Comparison of ENCODE assay signal across 1 cellular context in the genomic region with DNA sequence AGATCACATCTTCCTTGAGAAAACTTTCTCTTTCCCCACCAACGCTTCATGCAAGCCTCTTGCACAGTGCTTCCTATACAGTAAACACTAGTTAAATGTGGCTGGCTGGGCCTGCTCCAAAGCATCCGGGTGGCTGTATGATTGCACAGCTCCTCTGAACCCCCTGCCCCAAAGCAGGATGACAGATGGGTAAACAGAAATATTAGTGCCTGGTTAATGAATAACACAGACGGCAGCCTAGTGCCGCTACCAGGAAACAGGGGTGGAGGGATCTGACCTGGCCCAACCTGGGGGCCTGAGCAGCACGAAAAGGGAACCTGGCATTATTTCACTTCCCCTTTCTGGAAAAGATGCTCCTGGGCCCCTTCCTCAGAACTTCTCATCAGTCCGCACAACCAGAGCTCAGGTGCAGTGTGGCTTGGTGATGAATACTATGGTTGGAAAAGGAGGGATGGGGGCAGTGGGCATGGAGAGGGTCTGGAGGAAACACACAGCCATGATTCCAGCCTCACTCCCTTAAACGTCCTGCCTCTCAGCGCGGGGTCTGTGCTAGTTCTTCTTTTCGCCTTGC.
TF ChIP-seq lines count a peak whose summit lies in the region.

No MANE protein-coding gene starts in this region.

TF ChIP-seq in HepG2, 621 proteins besides CTCF, POLR2A, EP300 and RAD21 (continued from another document and continues in another):
- peak; percentile 94 for TF ChIP-seq PAXIP1 (CRISPR knock-in tag; conservative IDR thresholded peaks at IDR 0.05)
- peak; percentile 59; the same call in 1 of the 2 replicates for TF ChIP-seq BORCS8-MEF2B (CRISPR knock-in tag; IDR thresholded peaks at IDR 0.05)
- TF ChIP-seq FOXK1 (CRISPR knock-in tag; IDR thresholded peaks at IDR 0.05; ENCODE audit: borderline replicate concordance, low read depth) = peak; percentile 66; the same call in 1 of the 2 replicates
- TF ChIP-seq GZF1 (CRISPR knock-in tag; IDR thresholded peaks at IDR 0.05) = no peak
- TF ChIP-seq HNF4G (IDR thresholded peaks at IDR 0.05; ENCODE audit: borderline replicate concordance, low read depth, low read length) = no peak
- peak; percentile 13; the same call in 1 of the 2 replicates for TF ChIP-seq HNF4G (CRISPR knock-in tag; IDR thresholded peaks at IDR 0.05; ENCODE audit: borderline replicate concordance, low read depth)
- TF ChIP-seq, protein P1, sequence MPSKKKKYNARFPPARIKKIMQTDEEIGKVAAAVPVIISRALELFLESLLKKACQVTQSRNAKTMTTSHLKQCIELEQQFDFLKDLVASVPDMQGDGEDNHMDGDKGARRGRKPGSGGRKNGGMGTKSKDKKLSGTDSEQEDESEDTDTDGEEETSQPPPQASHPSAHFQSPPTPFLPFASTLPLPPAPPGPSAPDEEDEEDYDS (CRISPR knock-in tag; IDR thresholded peaks at IDR 0.05) = peak; percentile 61; the same call in 1 of the 2 replicates
- TF ChIP-seq ZNF367 (CRISPR knock-in tag; IDR thresholded peaks at IDR 0.05; ENCODE audit: borderline replicate concordance) = no peak
- peak; percentile 100 for TF ChIP-seq HNF1B (CRISPR knock-in tag; IDR thresholded peaks at IDR 0.05)
- TF ChIP-seq HOXD1 (CRISPR knock-in tag; IDR thresholded peaks at IDR 0.05) = 0 out of 2 replicates have a peak, but pooled peaks have one; percentile 17
- TF ChIP-seq E2F2 (CRISPR knock-in tag; IDR thresholded peaks at IDR 0.05; ENCODE audit: borderline replicate concordance) = no peak
- no peak for TF ChIP-seq ZKSCAN1 (IDR thresholded peaks at IDR 0.05; ENCODE audit: low read length)
- TF ChIP-seq REST (IDR thresholded peaks at IDR 0.05; ENCODE audit: borderline replicate concordance in 1 of 2, low read depth in 1 of 2, low read length in 2 of 2) = no peak; a peak in 1 of 4 replicates
- TF ChIP-seq ZNF234 (CRISPR knock-in tag; conservative IDR thresholded peaks at IDR 0.05) = no peak
- TF ChIP-seq ZSCAN29 (CRISPR knock-in tag; conservative IDR thresholded peaks at IDR 0.05) = peak; percentile 78; the same call in 1 of the 2 replicates
- TF ChIP-seq, protein P2, sequence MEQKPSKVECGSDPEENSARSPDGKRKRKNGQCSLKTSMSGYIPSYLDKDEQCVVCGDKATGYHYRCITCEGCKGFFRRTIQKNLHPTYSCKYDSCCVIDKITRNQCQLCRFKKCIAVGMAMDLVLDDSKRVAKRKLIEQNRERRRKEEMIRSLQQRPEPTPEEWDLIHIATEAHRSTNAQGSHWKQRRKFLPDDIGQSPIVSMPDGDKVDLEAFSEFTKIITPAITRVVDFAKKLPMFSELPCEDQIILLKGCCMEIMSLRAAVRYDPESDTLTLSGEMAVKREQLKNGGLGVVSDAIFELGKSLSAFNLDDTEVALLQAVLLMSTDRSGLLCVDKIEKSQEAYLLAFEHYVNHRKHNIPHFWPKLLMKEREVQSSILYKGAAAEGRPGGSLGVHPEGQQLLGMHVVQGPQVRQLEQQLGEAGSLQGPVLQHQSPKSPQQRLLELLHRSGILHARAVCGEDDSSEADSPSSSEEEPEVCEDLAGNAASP (CRISPR knock-in tag; IDR thresholded peaks at IDR 0.05; ENCODE audit: borderline replicate concordance) = peak; percentile 85; the same call in 1 of the 2 replicates
- no peak for TF ChIP-seq ZNF12 (CRISPR knock-in tag; IDR thresholded peaks at IDR 0.05)
- no peak for TF ChIP-seq NCOA5 (CRISPR knock-in tag; IDR thresholded peaks at IDR 0.05)
- no peak for TF ChIP-seq ATAD3A (CRISPR knock-in tag; IDR thresholded peaks at IDR 0.05)
- peak; percentile 93 for TF ChIP-seq ZNF121 (CRISPR knock-in tag; IDR thresholded peaks at IDR 0.05)
- TF ChIP-seq BCLAF1 (IDR thresholded peaks at IDR 0.05) = no peak
- TF ChIP-seq ZBTB49 (CRISPR knock-in tag; IDR thresholded peaks at IDR 0.05; ENCODE audit: borderline replicate concordance) = no peak
- TF ChIP-seq WIZ (CRISPR knock-in tag; IDR thresholded peaks at IDR 0.05) = no peak
- peak; percentile 76 for TF ChIP-seq ELF1 (CRISPR knock-in tag; IDR thresholded peaks at IDR 0.05)
- TF ChIP-seq, protein P3, sequence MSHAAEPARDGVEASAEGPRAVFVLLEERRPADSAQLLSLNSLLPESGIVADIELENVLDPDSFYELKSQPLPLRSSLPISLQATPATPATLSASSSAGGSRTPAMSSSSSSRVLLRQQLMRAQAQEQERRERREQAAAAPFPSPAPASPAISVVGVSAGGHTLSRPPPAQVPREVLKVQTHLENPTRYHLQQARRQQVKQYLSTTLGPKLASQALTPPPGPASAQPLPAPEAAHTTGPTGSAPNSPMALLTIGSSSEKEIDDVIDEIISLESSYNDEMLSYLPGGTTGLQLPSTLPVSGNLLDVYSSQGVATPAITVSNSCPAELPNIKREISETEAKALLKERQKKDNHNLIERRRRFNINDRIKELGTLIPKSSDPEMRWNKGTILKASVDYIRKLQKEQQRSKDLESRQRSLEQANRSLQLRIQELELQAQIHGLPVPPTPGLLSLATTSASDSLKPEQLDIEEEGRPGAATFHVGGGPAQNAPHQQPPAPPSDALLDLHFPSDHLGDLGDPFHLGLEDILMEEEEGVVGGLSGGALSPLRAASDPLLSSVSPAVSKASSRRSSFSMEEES (CRISPR knock-in tag; IDR thresholded peaks at IDR 0.05) = peak; percentile 59; the same call in 1 of the 2 replicates
- no peak for TF ChIP-seq ZNF337 (CRISPR knock-in tag; IDR thresholded peaks at IDR 0.05; ENCODE audit: borderline replicate concordance, low read depth)
- peak; percentile 85 for TF ChIP-seq GATAD2A (CRISPR knock-in tag; IDR thresholded peaks at IDR 0.05)
- TF ChIP-seq SALL2 (CRISPR knock-in tag; IDR thresholded peaks at IDR 0.05) = 0 out of 2 replicates have a peak, but pooled peaks have one; percentile 50
- TF ChIP-seq TSC22D2 (CRISPR knock-in tag; IDR thresholded peaks at IDR 0.05; ENCODE audit: borderline replicate concordance) = no peak
- no peak for TF ChIP-seq NR3C1 (CRISPR knock-in tag; IDR thresholded peaks at IDR 0.05)
- TF ChIP-seq, protein P4, sequence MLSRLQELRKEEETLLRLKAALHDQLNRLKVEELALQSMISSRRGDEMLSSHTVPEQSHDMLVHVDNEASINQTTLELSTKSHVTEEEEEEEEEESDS (CRISPR knock-in tag; IDR thresholded peaks at IDR 0.05; ENCODE audit: borderline replicate concordance) = no peak
- TF ChIP-seq, protein P5, sequence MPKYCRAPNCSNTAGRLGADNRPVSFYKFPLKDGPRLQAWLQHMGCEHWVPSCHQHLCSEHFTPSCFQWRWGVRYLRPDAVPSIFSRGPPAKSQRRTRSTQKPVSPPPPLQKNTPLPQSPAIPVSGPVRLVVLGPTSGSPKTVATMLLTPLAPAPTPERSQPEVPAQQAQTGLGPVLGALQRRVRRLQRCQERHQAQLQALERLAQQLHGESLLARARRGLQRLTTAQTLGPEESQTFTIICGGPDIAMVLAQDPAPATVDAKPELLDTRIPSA (CRISPR knock-in tag; IDR thresholded peaks at IDR 0.05; ENCODE audit: borderline replicate concordance) = no peak
- no peak for TF ChIP-seq STAT5B (CRISPR knock-in tag; IDR thresholded peaks at IDR 0.05)
- TF ChIP-seq SIX1 (CRISPR knock-in tag; IDR thresholded peaks at IDR 0.05; ENCODE audit: borderline replicate concordance) = peak; percentile 32; the same call in 1 of the 2 replicates
